1 cellular context compared by ENCODE assay signal in the genomic region with DNA sequence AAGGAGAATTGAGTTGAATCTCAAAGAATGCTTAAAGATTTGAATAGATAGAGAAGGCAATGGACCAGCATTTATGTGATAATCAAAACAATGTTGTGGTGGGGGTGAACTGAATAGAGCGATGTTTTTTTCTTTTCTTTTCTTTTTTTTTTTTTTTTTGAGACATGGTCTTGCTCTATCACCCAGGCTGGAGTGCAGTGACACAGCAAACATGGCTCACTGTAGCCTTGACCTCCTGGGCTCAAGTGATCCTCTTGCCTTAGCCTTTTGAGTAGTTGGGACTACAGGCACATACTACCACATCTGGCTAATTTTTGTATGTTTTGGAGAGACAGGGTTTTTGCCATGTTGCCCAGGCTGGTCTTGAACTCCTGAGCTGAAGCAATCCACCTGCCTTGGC.
A peak's percentile ranks its signal among the peaks of the same experiment; 100 is the strongest.
TF ChIP-seq lines count a peak whose summit lies in the region.

No MANE protein-coding gene starts in this region.

TF ChIP-seq in K562, 482 proteins besides CTCF, POLR2A, EP300 and RAD21:
- TF ChIP-seq NFE2 (IDR thresholded peaks at IDR 0.05; ENCODE audit: low read depth), result peak; percentile 56; the same call in 1 of the 2 replicates
- TF ChIP-seq ZNF316 (IDR thresholded peaks at IDR 0.05), result peak; percentile 60
- peak; percentile 63 for TF ChIP-seq MAFG (tag; conservative IDR thresholded peaks at IDR 0.05)
- TF ChIP-seq C11orf30 (IDR thresholded peaks at IDR 0.05; ENCODE audit: low read depth), result peak; percentile 42; the same call in 1 of the 2 replicates
- TF ChIP-seq, protein P1, sequence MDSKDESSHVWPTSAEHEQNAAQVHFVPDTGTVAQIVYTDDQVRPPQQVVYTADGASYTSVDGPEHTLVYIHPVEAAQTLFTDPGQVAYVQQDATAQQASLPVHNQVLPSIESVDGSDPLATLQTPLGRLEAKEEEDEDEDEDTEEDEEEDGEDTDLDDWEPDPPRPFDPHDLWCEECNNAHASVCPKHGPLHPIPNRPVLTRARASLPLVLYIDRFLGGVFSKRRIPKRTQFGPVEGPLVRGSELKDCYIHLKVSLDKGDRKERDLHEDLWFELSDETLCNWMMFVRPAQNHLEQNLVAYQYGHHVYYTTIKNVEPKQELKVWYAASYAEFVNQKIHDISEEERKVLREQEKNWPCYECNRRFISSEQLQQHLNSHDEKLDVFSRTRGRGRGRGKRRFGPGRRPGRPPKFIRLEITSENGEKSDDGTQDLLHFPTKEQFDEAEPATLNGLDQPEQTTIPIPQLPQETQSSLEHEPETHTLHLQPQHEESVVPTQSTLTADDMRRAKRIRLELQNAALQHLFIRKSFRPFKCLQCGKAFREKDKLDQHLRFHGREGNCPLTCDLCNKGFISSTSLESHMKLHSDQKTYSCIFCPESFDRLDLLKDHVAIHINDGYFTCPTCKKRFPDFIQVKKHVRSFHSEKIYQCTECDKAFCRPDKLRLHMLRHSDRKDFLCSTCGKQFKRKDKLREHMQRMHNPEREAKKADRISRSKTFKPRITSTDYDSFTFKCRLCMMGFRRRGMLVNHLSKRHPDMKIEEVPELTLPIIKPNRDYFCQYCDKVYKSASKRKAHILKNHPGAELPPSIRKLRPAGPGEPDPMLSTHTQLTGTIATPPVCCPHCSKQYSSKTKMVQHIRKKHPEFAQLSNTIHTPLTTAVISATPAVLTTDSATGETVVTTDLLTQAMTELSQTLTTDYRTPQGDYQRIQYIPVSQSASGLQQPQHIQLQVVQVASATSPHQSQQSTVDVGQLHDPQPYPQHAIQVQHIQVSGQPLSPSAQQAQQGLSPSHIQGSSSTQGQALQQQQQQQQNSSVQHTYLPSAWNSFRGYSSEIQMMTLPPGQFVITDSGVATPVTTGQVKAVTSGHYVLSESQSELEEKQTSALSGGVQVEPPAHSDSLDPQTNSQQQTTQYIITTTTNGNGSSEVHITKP (IDR thresholded peaks at IDR 0.05; ENCODE audit: partially characterized antibody), result peak; percentile 46
- 0 out of 2 replicates have a peak, but pooled peaks have one; percentile 4 for TF ChIP-seq ZNF384 (IDR thresholded peaks at IDR 0.05; ENCODE audit: low read depth, low read length)
- TF ChIP-seq, protein P2, sequence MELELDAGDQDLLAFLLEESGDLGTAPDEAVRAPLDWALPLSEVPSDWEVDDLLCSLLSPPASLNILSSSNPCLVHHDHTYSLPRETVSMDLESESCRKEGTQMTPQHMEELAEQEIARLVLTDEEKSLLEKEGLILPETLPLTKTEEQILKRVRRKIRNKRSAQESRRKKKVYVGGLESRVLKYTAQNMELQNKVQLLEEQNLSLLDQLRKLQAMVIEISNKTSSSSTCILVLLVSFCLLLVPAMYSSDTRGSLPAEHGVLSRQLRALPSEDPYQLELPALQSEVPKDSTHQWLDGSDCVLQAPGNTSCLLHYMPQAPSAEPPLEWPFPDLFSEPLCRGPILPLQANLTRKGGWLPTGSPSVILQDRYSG (tag; conservative IDR thresholded peaks at IDR 0.05; ENCODE audit: low read depth), result 0 out of 2 replicates have a peak, but pooled peaks have one; percentile 49
TF ChIP-seq in K562: peak in this region for 7; not testable (repeated sequence) for 475.
